In the genomic region with DNA sequence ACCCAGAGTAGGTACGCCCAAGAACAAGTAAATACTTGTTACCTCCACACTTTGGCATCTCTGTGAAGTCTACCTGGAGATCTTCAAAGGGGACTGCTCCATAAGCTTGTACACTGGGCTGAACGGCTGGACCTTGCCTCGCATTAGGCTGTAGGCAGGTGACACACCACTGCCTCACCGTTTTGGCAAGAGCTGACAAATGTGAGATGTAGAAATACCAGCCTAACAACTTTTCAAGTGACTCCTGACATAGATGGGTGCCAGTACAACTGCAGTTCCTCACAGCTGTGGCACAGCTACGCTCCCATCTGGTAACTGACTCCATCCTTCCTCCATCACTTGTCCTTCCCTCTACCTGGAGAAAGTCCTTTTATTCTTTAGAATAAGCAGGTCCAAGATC, we compare ENCODE assay signal across 5 cellular contexts. TPM values are rescaled to one million over a fixed set of nuclear protein-coding genes. Genes with fewer than 3 reads are reported as not detected.
"Had no signal": no experiment of that assay in that cellular context is flagged by ENCODE, and none has a peak within 500 bp of the region (broad histone marks: within the 10 kb centered on the region; RNA-seq: fewer than 3 reads in every experiment).

No MANE protein-coding gene starts in this region.

RNA-seq across cellular contexts. Expression of gene OLAH, which starts 30.2 kb away (rescaled TPM):
- total RNA-seq: neural crest cell, osteoblast, pulmonary artery endothelial cell, smooth muscle cell had no signal
- polyA plus RNA-seq: smooth muscle cell had no signal

RNA-seq across cellular contexts. Expression of gene MEIG1, which starts 54.3 kb away (rescaled TPM):
- total RNA-seq: esophagus muscularis mucosa, osteoblast, pulmonary artery endothelial cell, smooth muscle cell had no signal
- polyA plus RNA-seq: smooth muscle cell had no signal
